21 cellular contexts compared by ENCODE assay signal in the genomic region with DNA sequence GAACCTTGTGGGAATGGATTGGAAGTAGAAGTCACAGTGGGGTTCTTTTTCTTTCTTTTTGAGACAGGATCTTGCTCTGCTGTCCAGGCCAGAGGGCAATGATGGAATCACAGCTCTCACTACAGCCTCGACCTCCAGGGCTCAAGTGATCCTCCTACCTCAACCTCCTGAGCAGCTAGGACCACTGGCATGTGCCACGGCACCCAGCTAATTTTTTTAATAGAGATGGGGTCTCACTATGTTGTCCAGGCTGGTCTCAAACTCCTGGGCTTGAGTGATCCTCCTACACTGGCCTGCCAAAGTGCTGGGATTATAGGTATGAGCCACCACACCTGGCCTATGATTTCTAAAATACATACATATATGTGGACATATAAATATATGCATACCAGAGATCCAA.
"Had no signal": no experiment of that assay in that cellular context is flagged by ENCODE, and none has a peak within 500 bp of the region (broad histone marks: within the 10 kb centered on the region; RNA-seq: fewer than 3 reads in every experiment).

No MANE protein-coding gene starts in this region.

- H3K27me3 Mint-ChIP-seq: dendritic cell treated with granulocyte-macrophage colony-stimulating factor and Interleukin-4, amounts not matched to agents 40 ng/mL and 50 ng/mL, for 4 days; effector memory CD8-positive, alpha-beta T cell; progenitor cell of endocrine pancreas had no signal

- H3K27ac Mint-ChIP-seq: dendritic cell treated with granulocyte-macrophage colony-stimulating factor and Interleukin-4, amounts not matched to agents 40 ng/mL and 50 ng/mL, for 4 days; progenitor cell of endocrine pancreas had no signal

- ATAC-seq: effector memory CD8-positive, alpha-beta T cell; foreskin keratinocyte; lower lobe of right lung; right cardiac atrium; stimulated activated naive CD8-positive, alpha-beta T cell treated with anti-CD3 and anti-CD28 coated beads, Interleukin-15, Interleukin-2, amounts not matched to agents 100 U/mL and 50 U/mL, for 24 hours; upper lobe of right lung had no signal

- H3K4me3 Mint-ChIP-seq: dendritic cell treated with granulocyte-macrophage colony-stimulating factor and Interleukin-4, amounts not matched to agents 40 ng/mL and 50 ng/mL, for 4 days; effector memory CD8-positive, alpha-beta T cell; immature natural killer cell had no signal

- H3K9me3 ChIP-seq: left ventricle myocardium inferior, lower lobe of right lung, ovary, testis, tibial nerve, upper lobe of right lung, vagina had no signal

- H3K4me3 ChIP-seq: left ventricle myocardium inferior, lower lobe of right lung, ovary, smooth muscle cell, testis, tibial nerve, upper lobe of right lung, vagina had no signal

- H3K27me3 ChIP-seq: foreskin keratinocyte, ovary, testis, tibial nerve, upper lobe of right lung, vagina had no signal

- H3K4me1 ChIP-seq: foreskin keratinocyte, left ventricle myocardium inferior, lower lobe of right lung, testis, tibial nerve, upper lobe of right lung, vagina had no signal

- H3K27ac ChIP-seq: epithelial cell of prostate, foreskin keratinocyte, left ventricle myocardium inferior, lower lobe of right lung, ovary, testis, tibial nerve, upper lobe of right lung, vagina had no signal

- H3K4me1 Mint-ChIP-seq: immature natural killer cell had no signal

- DNase-seq: effector memory CD8-positive, alpha-beta T cell; foreskin keratinocyte; immature natural killer cell; left ventricle myocardium inferior; lower lobe of right lung; mesenchymal stem cell; midbrain; ovary; right cardiac atrium; stimulated activated CD4-positive, alpha-beta T cell treated with anti-CD3 and anti-CD28 coated beads, Interleukin-2, amount 100 ng/mL, for 48 hours; stimulated activated naive CD8-positive, alpha-beta T cell treated with anti-CD3 and anti-CD28 coated beads, Interleukin-15, Interleukin-2, amounts not matched to agents 100 U/mL and 50 U/mL, for 24 hours; testis; upper lobe of right lung had no signal

- H3K36me3 ChIP-seq: ovary had no signal

- H3K4me2 ChIP-seq: smooth muscle cell had no signal

- FAIRE-seq: colon, keratinocyte had no signal

- H3K9me3 Mint-ChIP-seq: dendritic cell treated with granulocyte-macrophage colony-stimulating factor and Interleukin-4, amounts not matched to agents 40 ng/mL and 50 ng/mL, for 4 days; effector memory CD8-positive, alpha-beta T cell; immature natural killer cell had no signal
